Comparison of ENCODE assay signal across 1 cellular context in genomic region chr7:106779877-106780276, GRCh38.
TF ChIP-seq lines count a peak whose summit lies in the region.

No MANE protein-coding gene starts in this region.

TF ChIP-seq in GM23338, 12 proteins besides CTCF, POLR2A, EP300 and RAD21 (continued from another document):
- TF ChIP-seq ZNF462 (CRISPR knock-in tag; IDR thresholded peaks at IDR 0.05): no peak; the same call in 1 of the 2 replicates
